ENCODE assay signal across 21 cellular contexts in genomic region chr3:61861410-61861809, GRCh38.
"Had no signal": no experiment of that assay in that cellular context is flagged by ENCODE, and none has a peak within 500 bp of the region (broad histone marks: within the 10 kb centered on the region; RNA-seq: fewer than 3 reads in every experiment).

No MANE protein-coding gene starts in this region.

- H3K4me3 ChIP-seq: heart left ventricle, lung, ovary, right atrium auricular region, sigmoid colon, skin epidermis, testis, tibial nerve, upper lobe of right lung, vagina had no signal

- H3K4me1 ChIP-seq: upper lobe of right lung had no signal

- ATAC-seq: esophagus mucosa; heart left ventricle; left colon; left ventricle myocardium superior; naive thymus-derived CD4-positive, alpha-beta T cell; stimulated activated naive B cell treated with anti-CD40 and anti-IgM and Interleukin-4, amounts not matched to agents 10 μg/mL and 1 μg/mL and 100 μg/mL, for 72 hours; stimulated activated naive CD8-positive, alpha-beta T cell treated with anti-CD3 and anti-CD28 coated beads, Interleukin-15, amount 100 ng/mL, for 72 hours; upper lobe of right lung had no signal

- DNase-seq: effector CD4-positive, alpha-beta T cell; heart left ventricle; hippocampal formation; left colon; left ventricle myocardium superior; mesenchymal stem cell; naive thymus-derived CD4-positive, alpha-beta T cell; ovary; sigmoid colon; stimulated activated CD4-positive, alpha-beta T cell treated with anti-CD3 and anti-CD28 coated beads, Interleukin-2, amount 100 ng/mL, for 24 hours; stimulated activated CD4-positive, alpha-beta T cell treated with anti-CD3 and anti-CD28 coated beads, Interleukin-4, amount 100 ng/mL, for 4 hours; stimulated activated naive B cell treated with anti-CD40 and anti-IgM and Interleukin-4, amounts not matched to agents 10 μg/mL and 1 μg/mL and 100 μg/mL, for 72 hours; stimulated activated naive CD8-positive, alpha-beta T cell treated with anti-CD3 and anti-CD28 coated beads, Interleukin-15, amount 100 ng/mL, for 72 hours; testis; upper lobe of right lung had no signal

- H3K36me3 ChIP-seq: heart left ventricle, ovary, right atrium auricular region, sigmoid colon, tibial nerve, upper lobe of right lung, vagina had no signal

- H3K27ac ChIP-seq: ovary, right atrium auricular region, skin epidermis, testis, tibial nerve, upper lobe of right lung, vagina had no signal

- H3K9me3 ChIP-seq: ovary, right atrium auricular region, sigmoid colon, testis, tibial nerve, upper lobe of right lung, vagina had no signal

- H3K27me3 ChIP-seq: heart left ventricle, ovary, right atrium auricular region, sigmoid colon, testis, tibial nerve, upper lobe of right lung, vagina had no signal
